Comparison of ENCODE assay signal across 11 cellular contexts in genomic region chr3:157166559-157166958, GRCh38. TPM values are rescaled to one million over a fixed set of nuclear protein-coding genes. Genes with fewer than 3 reads are reported as not detected.
DNase-seq lines count a peak whose midpoint lies in the region; ATAC-seq and TF ChIP-seq lines count a peak whose summit lies in the region.
"Had no signal": no experiment of that assay in that cellular context is flagged by ENCODE, and none has a peak within 500 bp of the region (broad histone marks: within the 10 kb centered on the region; RNA-seq: fewer than 3 reads in every experiment).

No MANE protein-coding gene starts in this region.

- H3K27me3 ChIP-seq in gastrocnemius medialis = no peaks in the 10 kb centered on the region

- TF ChIP-seq CTCF in gastrocnemius medialis (IDR thresholded peaks at IDR 0.05 in 4 of 5, conservative IDR thresholded peaks at IDR 0.05 in 1 of 5) = no peak

- TF ChIP-seq POLR2A in gastrocnemius medialis (IDR thresholded peaks at IDR 0.05) = no peak

- peaks cover 14 to 21% of the 10 kb centered on the region in 2 donors for H3K4me1 ChIP-seq in gastrocnemius medialis
- H3K4me1 ChIP-seq: parathyroid adenoma had no signal

- no peaks in the 10 kb centered on the region for H3K36me3 ChIP-seq in gastrocnemius medialis

- H3K9me3 ChIP-seq in gastrocnemius medialis = no peaks in the 10 kb centered on the region

- in situ Hi-C loops in gastrocnemius medialis (cut with MboI; ENCODE audit: low sequenced_read_pairs in 4 of 4) = loop anchor here in 2 of 4 donors (25.0 kb wide), 2 partner anchors 696 to 1304 kb away; partner anchors contain the start of genes GMPS (in 2 of the 2) and SLC33A1 (in 2 of the 2)

- no peak overlapping the region for H3K4me3 ChIP-seq in gastrocnemius medialis

- peak overlapping the region; percentile 60 to 82 (median 65) for H3K27ac ChIP-seq in gastrocnemius medialis
- H3K27ac ChIP-seq: parathyroid adenoma had no signal

- peak; percentile 76 for ATAC-seq in HG02840 (IDR thresholded peaks at IDR 0.05; ENCODE audit: low FRiP score, unreplicated experiment)
- peak; percentile 68 to 87 for ATAC-seq in gastrocnemius medialis
- ATAC-seq: T-cell had no signal

- intact Hi-C loops in gastrocnemius medialis (cut with DNase I; ENCODE audit: low total_unique reads) = no loop called here

- DNase-seq in DMS79 (lab: John Stamatoyannopoulos, UW) (peak; percentile 14), DMS79 treated with DMSO at 0.1 percent for 48 hours (lab: John Stamatoyannopoulos, UW) (no peak), NAMALWA (ENCODE audit: low spot score) (peak; percentile 27), gastrocnemius medialis (no peak), GDM1 (lab: John Stamatoyannopoulos, UW) (no peak), DMS153 treated with DMSO at 0.1 percent for 48 hours (lab: John Stamatoyannopoulos, UW; ENCODE audit: unreplicated experiment) (no peak), T1000 (lab: John Stamatoyannopoulos, UW) (no peak)
- DNase-seq: dermis blood vessel endothelial cell, T-cell had no signal

RNA-seq across cellular contexts. Expression of gene CCNL1, which starts 6.6 kb away (rescaled TPM):
- total RNA-seq in gastrocnemius medialis = 100 to 1,000 TPM in 1 of 4 donors, 10 to 100 TPM in 3; 34.3 to 110 (median 41.3) TPM

Comparison
In these comparisons a context has a peak if more than half of its experiments do, and no peak if none do; other contexts are left out.
1. DNase-seq: peak in DMS79 (single experiment) and NAMALWA (single experiment); none in DMS79 treated with DMSO at 0.1 percent for 48 hours (single experiment), gastrocnemius medialis (0 of 2), GDM1 (single experiment), DMS153 treated with DMSO at 0.1 percent for 48 hours (single experiment) and T1000 (single experiment).